Comparison of ENCODE assay signal across 15 cellular contexts in genomic region chr10:182441-183201, GRCh38.
DNase-seq lines count a peak whose midpoint lies in the region; ATAC-seq lines count a peak whose summit lies in the region.
"Had no signal": no experiment of that assay in that cellular context is flagged by ENCODE, and none has a peak within 500 bp of the region (broad histone marks: within the 10 kb centered on the region; RNA-seq: fewer than 3 reads in every experiment).

No MANE protein-coding gene starts in this region.

- H3K4me3 Mint-ChIP-seq in effector memory CD8-positive, alpha-beta T cell, result peak overlapping the region; percentile 45 to 52
- H3K4me3 Mint-ChIP-seq: endodermal cell, memory B cell had no signal

- H3K27me3 Mint-ChIP-seq in effector memory CD8-positive, alpha-beta T cell, result no peaks in the 10 kb centered on the region
- H3K27me3 Mint-ChIP-seq: memory B cell had no signal

- no peak for ATAC-seq in effector memory CD8-positive, alpha-beta T cell (replicated peaks)
- ATAC-seq in HG03571 (IDR thresholded peaks at IDR 0.05; ENCODE audit: unreplicated experiment) (no peak), GM21526 (IDR thresholded peaks at IDR 0.05; ENCODE audit: low FRiP score, unreplicated experiment) (no peak), HG03097 (IDR thresholded peaks at IDR 0.05; ENCODE audit: low FRiP score, unreplicated experiment) (no peak)
- ATAC-seq: K562, SK-N-SH treated with all-trans-retinoic acid at 6 μM for 48 hours had no signal

- peak in 2 of 3 donors; percentile 5 to 13 for DNase-seq in stimulated activated CD4-positive, alpha-beta T cell treated with anti-CD3 and anti-CD28 coated beads, Interleukin-12 subunit alpha, Interleukin-12 subunit beta, amount 100 ng/mL, for 48 hours (ENCODE audit: low read depth in 2 of 3, low spot score in 1 of 3)
- no peak for DNase-seq in stimulated activated CD4-positive, alpha-beta T cell treated with anti-CD3 and anti-CD28 coated beads, Interleukin-4, amount 100 ng/mL, for 24 hours
- DNase-seq in NCI-H226, result peak; percentile 2
- no peak for DNase-seq in effector memory CD8-positive, alpha-beta T cell
- DNase-seq in GOT3 (lab: John Stamatoyannopoulos, UW), result no peak
- DNase-seq: activated CD4-positive, CD25-positive, alpha-beta regulatory T cell; endodermal cell; NCI-H2029; NK-92 treated with Interleukin-12 subunit alpha and Interleukin-12 subunit beta, amount 100 ng/mL, for 24 hours had no signal

- peaks cover 22% of the 10 kb centered on the region for H3K36me3 Mint-ChIP-seq in effector memory CD8-positive, alpha-beta T cell (ENCODE audit: insufficient read depth)

- peak overlapping the region; percentile 79 to 81 for H3K27ac Mint-ChIP-seq in effector memory CD8-positive, alpha-beta T cell
- H3K27ac Mint-ChIP-seq: endodermal cell, memory B cell had no signal

- no peaks in the 10 kb centered on the region for H3K9me3 Mint-ChIP-seq in effector memory CD8-positive, alpha-beta T cell

- peaks cover 10 to 15% of the 10 kb centered on the region in 2 donors for H3K4me1 Mint-ChIP-seq in effector memory CD8-positive, alpha-beta T cell (ENCODE audit: low read depth in 2 of 2)
- H3K4me1 Mint-ChIP-seq: endodermal cell had no signal

Comparison
In these comparisons a context has a peak if more than half of its experiments do, and no peak if none do; other contexts are left out.
1. DNase-seq: peak in stimulated activated CD4-positive, alpha-beta T cell treated with anti-CD3 and anti-CD28 coated beads, Interleukin-12 subunit alpha, Interleukin-12 subunit beta, amount 100 ng/mL, for 48 hours (2 of 3) and NCI-H226 (single experiment); none in stimulated activated CD4-positive, alpha-beta T cell treated with anti-CD3 and anti-CD28 coated beads, Interleukin-4, amount 100 ng/mL, for 24 hours (single experiment), effector memory CD8-positive, alpha-beta T cell (0 of 3) and GOT3 (single experiment).